In the genomic region with DNA sequence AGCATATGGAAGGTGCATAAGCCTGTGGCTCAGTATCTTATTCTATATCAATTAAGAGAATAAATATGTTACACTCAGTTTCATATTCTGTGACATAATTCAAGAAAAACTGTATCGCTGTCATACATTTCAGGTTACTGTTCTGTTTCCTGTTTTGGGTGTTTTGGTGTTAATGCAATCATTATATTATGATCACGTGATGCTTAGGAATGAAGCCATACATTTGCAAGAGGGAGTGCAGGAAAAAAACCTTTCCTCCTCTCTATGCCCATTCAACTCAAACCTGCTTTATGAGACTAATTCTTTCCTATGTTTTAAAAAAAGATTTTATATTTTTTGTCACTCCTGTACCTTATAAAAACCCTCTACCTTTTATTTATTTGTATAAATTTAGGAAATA, we compare ENCODE assay signal across 1 cellular context.
TF ChIP-seq lines count a peak whose summit lies in the region.

No MANE protein-coding gene starts in this region.

TF ChIP-seq in HepG2, 621 proteins besides CTCF, POLR2A, EP300 and RAD21 (continued from another document):
- TF ChIP-seq, protein P1, sequence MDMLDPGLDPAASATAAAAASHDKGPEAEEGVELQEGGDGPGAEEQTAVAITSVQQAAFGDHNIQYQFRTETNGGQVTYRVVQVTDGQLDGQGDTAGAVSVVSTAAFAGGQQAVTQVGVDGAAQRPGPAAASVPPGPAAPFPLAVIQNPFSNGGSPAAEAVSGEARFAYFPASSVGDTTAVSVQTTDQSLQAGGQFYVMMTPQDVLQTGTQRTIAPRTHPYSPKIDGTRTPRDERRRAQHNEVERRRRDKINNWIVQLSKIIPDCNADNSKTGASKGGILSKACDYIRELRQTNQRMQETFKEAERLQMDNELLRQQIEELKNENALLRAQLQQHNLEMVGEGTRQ (IDR thresholded peaks at IDR 0.05; ENCODE audit: low read depth, low read length), result peak; percentile 42; the same call in 1 of the 2 replicates
- TF ChIP-seq, protein P1 (CRISPR knock-in tag; IDR thresholded peaks at IDR 0.05; ENCODE audit: borderline replicate concordance), result no peak
- TF ChIP-seq ZBTB42 (CRISPR knock-in tag; IDR thresholded peaks at IDR 0.05), result no peak
- TF ChIP-seq ZNF674 (CRISPR knock-in tag; IDR thresholded peaks at IDR 0.05; ENCODE audit: low read depth), result no peak
- TF ChIP-seq RAD51 (IDR thresholded peaks at IDR 0.05; ENCODE audit: borderline replicate concordance), result peak; percentile 76; the same call in 1 of the 2 replicates
- TF ChIP-seq MAFF (IDR thresholded peaks at IDR 0.05; ENCODE audit: low read depth, low read length), result no peak
- TF ChIP-seq, protein P2, sequence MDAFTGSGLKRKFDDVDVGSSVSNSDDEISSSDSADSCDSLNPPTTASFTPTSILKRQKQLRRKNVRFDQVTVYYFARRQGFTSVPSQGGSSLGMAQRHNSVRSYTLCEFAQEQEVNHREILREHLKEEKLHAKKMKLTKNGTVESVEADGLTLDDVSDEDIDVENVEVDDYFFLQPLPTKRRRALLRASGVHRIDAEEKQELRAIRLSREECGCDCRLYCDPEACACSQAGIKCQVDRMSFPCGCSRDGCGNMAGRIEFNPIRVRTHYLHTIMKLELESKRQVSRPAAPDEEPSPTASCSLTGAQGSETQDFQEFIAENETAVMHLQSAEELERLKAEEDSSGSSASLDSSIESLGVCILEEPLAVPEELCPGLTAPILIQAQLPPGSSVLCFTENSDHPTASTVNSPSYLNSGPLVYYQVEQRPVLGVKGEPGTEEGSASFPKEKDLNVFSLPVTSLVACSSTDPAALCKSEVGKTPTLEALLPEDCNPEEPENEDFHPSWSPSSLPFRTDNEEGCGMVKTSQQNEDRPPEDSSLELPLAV (CRISPR knock-in tag; conservative IDR thresholded peaks at IDR 0.05; ENCODE audit: low read depth), result no peak
- TF ChIP-seq ZNF562 (CRISPR knock-in tag; IDR thresholded peaks at IDR 0.05; ENCODE audit: borderline replicate concordance), result no peak
- TF ChIP-seq, protein P3, sequence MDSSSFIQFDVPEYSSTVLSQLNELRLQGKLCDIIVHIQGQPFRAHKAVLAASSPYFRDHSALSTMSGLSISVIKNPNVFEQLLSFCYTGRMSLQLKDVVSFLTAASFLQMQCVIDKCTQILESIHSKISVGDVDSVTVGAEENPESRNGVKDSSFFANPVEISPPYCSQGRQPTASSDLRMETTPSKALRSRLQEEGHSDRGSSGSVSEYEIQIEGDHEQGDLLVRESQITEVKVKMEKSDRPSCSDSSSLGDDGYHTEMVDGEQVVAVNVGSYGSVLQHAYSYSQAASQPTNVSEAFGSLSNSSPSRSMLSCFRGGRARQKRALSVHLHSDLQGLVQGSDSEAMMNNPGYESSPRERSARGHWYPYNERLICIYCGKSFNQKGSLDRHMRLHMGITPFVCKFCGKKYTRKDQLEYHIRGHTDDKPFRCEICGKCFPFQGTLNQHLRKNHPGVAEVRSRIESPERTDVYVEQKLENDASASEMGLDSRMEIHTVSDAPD (CRISPR knock-in tag; IDR thresholded peaks at IDR 0.05), result no peak
- TF ChIP-seq ARNTL (CRISPR knock-in tag; IDR thresholded peaks at IDR 0.05), result no peak
- TF ChIP-seq, protein P4, sequence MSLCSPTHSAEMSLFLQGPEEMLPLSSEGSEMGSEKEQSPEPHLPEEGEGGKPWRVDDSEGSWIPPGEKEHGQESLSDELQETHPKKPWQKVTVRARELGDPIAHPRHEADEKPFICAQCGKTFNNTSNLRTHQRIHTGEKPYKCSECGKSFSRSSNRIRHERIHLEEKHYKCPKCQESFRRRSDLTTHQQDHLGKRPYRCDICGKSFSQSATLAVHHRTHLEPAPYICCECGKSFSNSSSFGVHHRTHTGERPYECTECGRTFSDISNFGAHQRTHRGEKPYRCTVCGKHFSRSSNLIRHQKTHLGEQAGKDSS (CRISPR knock-in tag; IDR thresholded peaks at IDR 0.05; ENCODE audit: borderline replicate concordance, low read depth), result no peak
- no peak for TF ChIP-seq NONO (IDR thresholded peaks at IDR 0.05)
- TF ChIP-seq NONO (CRISPR knock-in tag; conservative IDR thresholded peaks at IDR 0.05), result no peak
- TF ChIP-seq, protein P5, sequence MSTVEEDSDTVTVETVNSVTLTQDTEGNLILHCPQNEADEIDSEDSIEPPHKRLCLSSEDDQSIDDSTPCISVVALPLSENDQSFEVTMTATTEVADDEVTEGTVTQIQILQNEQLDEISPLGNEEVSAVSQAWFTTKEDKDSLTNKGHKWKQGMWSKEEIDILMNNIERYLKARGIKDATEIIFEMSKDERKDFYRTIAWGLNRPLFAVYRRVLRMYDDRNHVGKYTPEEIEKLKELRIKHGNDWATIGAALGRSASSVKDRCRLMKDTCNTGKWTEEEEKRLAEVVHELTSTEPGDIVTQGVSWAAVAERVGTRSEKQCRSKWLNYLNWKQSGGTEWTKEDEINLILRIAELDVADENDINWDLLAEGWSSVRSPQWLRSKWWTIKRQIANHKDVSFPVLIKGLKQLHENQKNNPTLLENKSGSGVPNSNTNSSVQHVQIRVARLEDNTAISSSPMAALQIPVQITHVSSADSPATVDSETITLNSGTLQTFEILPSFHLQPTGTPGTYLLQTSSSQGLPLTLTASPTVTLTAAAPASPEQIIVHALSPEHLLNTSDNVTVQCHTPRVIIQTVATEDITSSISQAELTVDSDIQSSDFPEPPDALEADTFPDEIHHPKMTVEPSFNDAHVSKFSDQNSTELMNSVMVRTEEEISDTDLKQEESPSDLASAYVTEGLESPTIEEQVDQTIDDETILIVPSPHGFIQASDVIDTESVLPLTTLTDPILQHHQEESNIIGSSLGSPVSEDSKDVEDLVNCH (CRISPR knock-in tag; IDR thresholded peaks at IDR 0.05), result no peak
- TF ChIP-seq GABPB1 (CRISPR knock-in tag; IDR thresholded peaks at IDR 0.05), result no peak
